ENCODE assay signal across 2 cellular contexts in genomic region chr11:5196067-5196466, GRCh38.
A peak's percentile ranks its signal among the peaks of the same experiment; 100 is the strongest.
TF ChIP-seq lines count a peak whose summit lies in the region.

No MANE protein-coding gene starts in this region.

TF ChIP-seq in HCT116, 20 proteins besides CTCF, POLR2A, EP300 and RAD21:
- no peak for TF ChIP-seq POLR2AphosphoS5 (IDR thresholded peaks at IDR 0.05; ENCODE audit: low read depth, low read length)
- TF ChIP-seq EGR1 (IDR thresholded peaks at IDR 0.05; ENCODE audit: low read depth), result no peak
- no peak for TF ChIP-seq SIN3A (IDR thresholded peaks at IDR 0.05; ENCODE audit: low read depth)
- no peak for TF ChIP-seq FOSL1 (IDR thresholded peaks at IDR 0.05; ENCODE audit: low read depth)
- no peak for TF ChIP-seq REST (IDR thresholded peaks at IDR 0.05; ENCODE audit: low read depth)
- no peak for TF ChIP-seq SRF (IDR thresholded peaks at IDR 0.05; ENCODE audit: low read depth)
- no peak for TF ChIP-seq ATF3 (IDR thresholded peaks at IDR 0.05)
- no peak for TF ChIP-seq ELF1 (IDR thresholded peaks at IDR 0.05; ENCODE audit: borderline replicate concordance, low read depth)
- TF ChIP-seq MAX (IDR thresholded peaks at IDR 0.05), result no peak
- no peak for TF ChIP-seq ZBTB33 (IDR thresholded peaks at IDR 0.05; ENCODE audit: extremely low read depth, insufficient replicate concordance, low read length)
- TF ChIP-seq JUND (IDR thresholded peaks at IDR 0.05), result no peak
- no peak for TF ChIP-seq ZFX (IDR thresholded peaks at IDR 0.05)
- no peak for TF ChIP-seq EZH2phosphoT487 (IDR thresholded peaks at IDR 0.05; ENCODE audit: borderline replicate concordance)
- TF ChIP-seq YY1 (IDR thresholded peaks at IDR 0.05; ENCODE audit: extremely low read depth, insufficient replicate concordance, low read depth, low read length), result no peak
- TF ChIP-seq TCF7L2 (IDR thresholded peaks at IDR 0.05; ENCODE audit: borderline replicate concordance, extremely low read depth, insufficient read depth, insufficient read length), result no peak
- TF ChIP-seq CEBPB (IDR thresholded peaks at IDR 0.05; ENCODE audit: low read depth), result no peak
- no peak for TF ChIP-seq ZNF274 (IDR thresholded peaks at IDR 0.05; ENCODE audit: low read depth, low read length)
- TF ChIP-seq SP1 (IDR thresholded peaks at IDR 0.05; ENCODE audit: low read depth), result no peak

TF ChIP-seq in K562, 482 proteins besides CTCF, POLR2A, EP300 and RAD21:
- TF ChIP-seq, protein P1, sequence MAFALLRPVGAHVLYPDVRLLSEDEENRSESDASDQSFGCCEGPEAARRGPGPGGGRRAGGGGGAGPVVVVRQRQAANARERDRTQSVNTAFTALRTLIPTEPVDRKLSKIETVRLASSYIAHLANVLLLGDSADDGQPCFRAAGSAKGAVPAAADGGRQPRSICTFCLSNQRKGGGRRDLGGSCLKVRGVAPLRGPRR (CRISPR knock-in tag; IDR thresholded peaks at IDR 0.05), result no peak
- no peak for TF ChIP-seq NELFE (IDR thresholded peaks at IDR 0.05; ENCODE audit: insufficient read depth, insufficient read length)
- no peak for TF ChIP-seq IFI16 (CRISPR knock-in tag; IDR thresholded peaks at IDR 0.05)
- no peak for TF ChIP-seq ZNF740 (CRISPR knock-in tag; IDR thresholded peaks at IDR 0.05)
- no peak for TF ChIP-seq ZNF740 (tag; IDR thresholded peaks at IDR 0.05)
- peak; percentile 69 for TF ChIP-seq C11orf30 (IDR thresholded peaks at IDR 0.05; ENCODE audit: low read depth)
- peak; percentile 43 to 52; a peak in 2 of 4 replicates for TF ChIP-seq NRF1 (conservative IDR thresholded peaks at IDR 0.05 in 1 of 2, IDR thresholded peaks at IDR 0.05 in 1 of 2)
- TF ChIP-seq SMAD3 (CRISPR knock-in tag; conservative IDR thresholded peaks at IDR 0.05), result no peak
- TF ChIP-seq ZNF699 (CRISPR knock-in tag; IDR thresholded peaks at IDR 0.05; ENCODE audit: insufficient replicate concordance), result no peak
- TF ChIP-seq ARNT (IDR thresholded peaks at IDR 0.05), result 0 out of 4 replicates have a peak, but pooled peaks of 1 of the 2 experiments have one; percentile 21
- TF ChIP-seq MAFG (tag; conservative IDR thresholded peaks at IDR 0.05), result peak; percentile 45
- no peak for TF ChIP-seq HMG20B (CRISPR knock-in tag; IDR thresholded peaks at IDR 0.05)
- TF ChIP-seq TEAD4 (IDR thresholded peaks at IDR 0.05; ENCODE audit: low read length), result 0 out of 2 replicates have a peak, but pooled peaks have one; percentile 11
- no peak for TF ChIP-seq TEAD4 (CRISPR knock-in tag; IDR thresholded peaks at IDR 0.05; ENCODE audit: borderline replicate concordance)
- TF ChIP-seq SMARCA4 (IDR thresholded peaks at IDR 0.05), result peak; percentile 30; the same call in 1 of the 2 replicates
- peak; percentile 29; the same call in 1 of the 2 replicates for TF ChIP-seq CTBP1 (IDR thresholded peaks at IDR 0.05; ENCODE audit: borderline replicate concordance)
- peak; percentile 34; the same call in 1 of the 2 replicates for TF ChIP-seq MAFK (IDR thresholded peaks at IDR 0.05; ENCODE audit: low read length)
- no peak for TF ChIP-seq CREBBP (IDR thresholded peaks at IDR 0.05; ENCODE audit: low read depth, low read length)
- TF ChIP-seq ZNF280B (CRISPR knock-in tag; IDR thresholded peaks at IDR 0.05), result no peak
- no peak for TF ChIP-seq PRDM10 (IDR thresholded peaks at IDR 0.05; ENCODE audit: partially characterized antibody)
- no peak for TF ChIP-seq TCF7L2 (IDR thresholded peaks at IDR 0.05; ENCODE audit: low read depth, low read length)
- TF ChIP-seq ZBTB34 (CRISPR knock-in tag; IDR thresholded peaks at IDR 0.05), result no peak
- TF ChIP-seq ZNF79 (CRISPR knock-in tag; IDR thresholded peaks at IDR 0.05; ENCODE audit: low read depth), result no peak
- TF ChIP-seq BDP1 (IDR thresholded peaks at IDR 0.05; ENCODE audit: insufficient read depth, insufficient read length), result no peak
- TF ChIP-seq ZKSCAN1 (IDR thresholded peaks at IDR 0.05; ENCODE audit: low read depth, low read length), result peak; percentile 28; the same call in 1 of the 2 replicates
- TF ChIP-seq, protein P2, sequence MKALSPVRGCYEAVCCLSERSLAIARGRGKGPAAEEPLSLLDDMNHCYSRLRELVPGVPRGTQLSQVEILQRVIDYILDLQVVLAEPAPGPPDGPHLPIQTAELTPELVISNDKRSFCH (CRISPR knock-in tag; IDR thresholded peaks at IDR 0.05), result no peak
- TF ChIP-seq, protein P2 (tag; IDR thresholded peaks at IDR 0.05), result no peak
- no peak for TF ChIP-seq ELK1 (CRISPR knock-in tag; IDR thresholded peaks at IDR 0.05)
- TF ChIP-seq PKNOX1 (IDR thresholded peaks at IDR 0.05), result peak; percentile 33; the same call in 1 of the 2 replicates
- TF ChIP-seq ATF7 (IDR thresholded peaks at IDR 0.05), result peak; percentile 19; the same call in 1 of the 2 replicates
- TF ChIP-seq NFYB (IDR thresholded peaks at IDR 0.05; ENCODE audit: extremely low read depth, insufficient read length), result no peak
- TF ChIP-seq DPF2 (IDR thresholded peaks at IDR 0.05), result 0 out of 2 replicates have a peak, but pooled peaks have one; percentile 14
- no peak for TF ChIP-seq E2F4 (CRISPR knock-in tag; IDR thresholded peaks at IDR 0.05; ENCODE audit: low read depth)
- TF ChIP-seq ZFX (CRISPR knock-in tag; IDR thresholded peaks at IDR 0.05), result 0 out of 2 replicates have a peak, but pooled peaks have one; percentile 16
- TF ChIP-seq KDM1A (IDR thresholded peaks at IDR 0.05), result no peak
- peak; percentile 83 for TF ChIP-seq NFE2 (IDR thresholded peaks at IDR 0.05; ENCODE audit: low read depth)
- no peak for TF ChIP-seq ZNF23 (CRISPR knock-in tag; IDR thresholded peaks at IDR 0.05)
- TF ChIP-seq GTF2A2 (tag; IDR thresholded peaks at IDR 0.05), result no peak
- TF ChIP-seq ZNF436 (CRISPR knock-in tag; IDR thresholded peaks at IDR 0.05), result no peak
- TF ChIP-seq OTX1 (CRISPR knock-in tag; IDR thresholded peaks at IDR 0.05), result no peak
- no peak for TF ChIP-seq ZNF263 (CRISPR knock-in tag; IDR thresholded peaks at IDR 0.05; ENCODE audit: borderline replicate concordance)
- TF ChIP-seq MYC (IDR thresholded peaks at IDR 0.05; ENCODE audit: low read depth, low read length), result peak; percentile 33; the same call in 1 of the 2 replicates
- TF ChIP-seq MYC (CRISPR knock-in tag; IDR thresholded peaks at IDR 0.05; ENCODE audit: borderline replicate concordance, low read depth), result no peak
- TF ChIP-seq RCOR1 (IDR thresholded peaks at IDR 0.05; ENCODE audit: borderline replicate concordance in 1 of 2, low read depth in 2 of 2, low read length in 2 of 2), result peak in 1 of 2 experiments; percentile 79; a peak in 1 of 4 replicates
- TF ChIP-seq ZNF316 (IDR thresholded peaks at IDR 0.05), result peak; percentile 63
- TF ChIP-seq, protein P3, sequence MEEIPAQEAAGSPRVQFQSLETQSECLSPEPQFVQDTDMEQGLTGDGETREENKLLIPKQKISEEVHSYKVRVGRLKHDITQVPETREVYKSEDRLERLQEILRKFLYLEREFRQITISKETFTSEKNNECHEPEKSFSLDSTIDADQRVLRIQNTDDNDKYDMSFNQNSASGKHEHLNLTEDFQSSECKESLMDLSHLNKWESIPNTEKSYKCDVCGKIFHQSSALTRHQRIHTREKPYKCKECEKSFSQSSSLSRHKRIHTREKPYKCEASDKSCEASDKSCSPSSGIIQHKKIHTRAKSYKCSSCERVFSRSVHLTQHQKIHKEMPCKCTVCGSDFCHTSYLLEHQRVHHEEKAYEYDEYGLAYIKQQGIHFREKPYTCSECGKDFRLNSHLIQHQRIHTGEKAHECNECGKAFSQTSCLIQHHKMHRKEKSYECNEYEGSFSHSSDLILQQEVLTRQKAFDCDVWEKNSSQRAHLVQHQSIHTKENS (CRISPR knock-in tag; IDR thresholded peaks at IDR 0.05), result no peak
TF ChIP-seq in K562: peak in this region for 17.
